1 cellular context compared by ENCODE assay signal in genomic region chr4:6892190-6892908, GRCh38.
A peak's percentile ranks its signal among the peaks of the same experiment; 100 is the strongest.
TF ChIP-seq lines count a peak whose summit lies in the region.

No MANE protein-coding gene starts in this region.

TF ChIP-seq in K562, 482 proteins besides CTCF, POLR2A, EP300 and RAD21 (continued from another document and continues in another):
- peak; percentile 97 for TF ChIP-seq TCF7 (IDR thresholded peaks at IDR 0.05; ENCODE audit: borderline replicate concordance)
- no peak for TF ChIP-seq PHF21A (IDR thresholded peaks at IDR 0.05; ENCODE audit: borderline replicate concordance, low read depth)
- peak; percentile 44 to 77; a peak in 3 of 4 replicates for TF ChIP-seq MAZ (CRISPR knock-in tag; conservative IDR thresholded peaks at IDR 0.05 in 1 of 2, IDR thresholded peaks at IDR 0.05 in 1 of 2)
- TF ChIP-seq EGR1 (conservative IDR thresholded peaks at IDR 0.05) = no peak
- no peak for TF ChIP-seq NFATC3 (IDR thresholded peaks at IDR 0.05)
- TF ChIP-seq POLR2G (IDR thresholded peaks at IDR 0.05; ENCODE audit: low read depth, low read length) = peak; percentile 65
- peak; percentile 39; the same call in 1 of the 2 replicates for TF ChIP-seq CREB1 (IDR thresholded peaks at IDR 0.05)
- TF ChIP-seq CREB1 (CRISPR knock-in tag; IDR thresholded peaks at IDR 0.05) = peak; percentile 41; the same call in 1 of the 2 replicates
- peak; percentile 97 for TF ChIP-seq ZBTB7A (IDR thresholded peaks at IDR 0.05; ENCODE audit: borderline replicate concordance, control insufficient read depth, low read depth, low read length)
- TF ChIP-seq NFIX (CRISPR knock-in tag; IDR thresholded peaks at IDR 0.05; ENCODE audit: low read depth) = no peak
- TF ChIP-seq ZNF408 (CRISPR knock-in tag; IDR thresholded peaks at IDR 0.05; ENCODE audit: low read depth) = no peak
- peak; percentile 59 for TF ChIP-seq SMAD4 (CRISPR knock-in tag; conservative IDR thresholded peaks at IDR 0.05)
- TF ChIP-seq ZNF282 (CRISPR knock-in tag; IDR thresholded peaks at IDR 0.05) = no peak
- peak in 1 of 2 experiments; percentile 33; a peak in 1 of 4 replicates for TF ChIP-seq SRF (CRISPR knock-in tag; IDR thresholded peaks at IDR 0.05)
- TF ChIP-seq LEF1 (IDR thresholded peaks at IDR 0.05) = peak; percentile 93
- peak; percentile 64 for TF ChIP-seq MEIS2 (IDR thresholded peaks at IDR 0.05; ENCODE audit: partially characterized antibody)
- TF ChIP-seq NFRKB (IDR thresholded peaks at IDR 0.05; ENCODE audit: low read depth) = no peak
- peak; percentile 80 for TF ChIP-seq PRDM10 (IDR thresholded peaks at IDR 0.05; ENCODE audit: partially characterized antibody)
- TF ChIP-seq ZKSCAN1 (IDR thresholded peaks at IDR 0.05; ENCODE audit: low read depth, low read length) = 0 out of 2 replicates have a peak, but pooled peaks have one; percentile 30
- no peak for TF ChIP-seq SUPT5H (IDR thresholded peaks at IDR 0.05)
- peak; percentile 57 for TF ChIP-seq SMARCA4 (IDR thresholded peaks at IDR 0.05)
- TF ChIP-seq THRA (IDR thresholded peaks at IDR 0.05) = no peak
- no peak for TF ChIP-seq ATF1 (CRISPR knock-in tag; IDR thresholded peaks at IDR 0.05)
- peak; percentile 75 for TF ChIP-seq ATF1 (tag; IDR thresholded peaks at IDR 0.05)
- TF ChIP-seq GABPB1 (CRISPR knock-in tag; IDR thresholded peaks at IDR 0.05) = peak; percentile 53
- TF ChIP-seq SFPQ (IDR thresholded peaks at IDR 0.05; ENCODE audit: low read depth, low read length) = no peak
- peak; percentile 57; the same call in 1 of the 2 replicates for TF ChIP-seq TOE1 (IDR thresholded peaks at IDR 0.05; ENCODE audit: borderline replicate concordance)
- TF ChIP-seq TOE1 (CRISPR knock-in tag; IDR thresholded peaks at IDR 0.05; ENCODE audit: borderline replicate concordance, low read depth) = no peak
- 0 out of 2 replicates have a peak, but pooled peaks have one; percentile 28 for TF ChIP-seq TRIM28 (IDR thresholded peaks at IDR 0.05)
- peak; percentile 35 for TF ChIP-seq NEUROD1 (IDR thresholded peaks at IDR 0.05; ENCODE audit: borderline replicate concordance, low read depth, low read length, partially characterized antibody)
- TF ChIP-seq ATF7 (IDR thresholded peaks at IDR 0.05) = peak; percentile 65; the same call in 1 of the 2 replicates
- TF ChIP-seq ZC3H11A (IDR thresholded peaks at IDR 0.05; ENCODE audit: low read depth, low read length) = no peak
- no peak for TF ChIP-seq HNRNPUL1 (IDR thresholded peaks at IDR 0.05; ENCODE audit: low read length)
- no peak for TF ChIP-seq SRSF1 (IDR thresholded peaks at IDR 0.05; ENCODE audit: low read depth, low read length)
- no peak for TF ChIP-seq TAF9B (IDR thresholded peaks at IDR 0.05; ENCODE audit: partially characterized antibody)
- TF ChIP-seq MTA1 (IDR thresholded peaks at IDR 0.05; ENCODE audit: borderline replicate concordance) = peak; percentile 42; the same call in 1 of the 2 replicates
- peak; percentile 72; the same call in 1 of the 2 replicates for TF ChIP-seq CBX1 (IDR thresholded peaks at IDR 0.05; ENCODE audit: low read depth)
- TF ChIP-seq SMC3 (conservative IDR thresholded peaks at IDR 0.05; ENCODE audit: insufficient read depth, low read depth, low read length) = peak; percentile 30; the same call in 1 of the 2 replicates
- TF ChIP-seq CGGBP1 (CRISPR knock-in tag; IDR thresholded peaks at IDR 0.05) = no peak
- TF ChIP-seq ZBTB17 (CRISPR knock-in tag; IDR thresholded peaks at IDR 0.05) = 0 out of 2 replicates have a peak, but pooled peaks have one; percentile 27
- TF ChIP-seq U2AF2 (optimal IDR thresholded peaks at IDR 0.05; ENCODE audit: low read depth, low read length) = no peak
- TF ChIP-seq THAP7 (CRISPR knock-in tag; IDR thresholded peaks at IDR 0.05) = no peak
- peak; percentile 31; the same call in 1 of the 2 replicates for TF ChIP-seq TCF3 (CRISPR knock-in tag; IDR thresholded peaks at IDR 0.05)
- no peak for TF ChIP-seq ZNF311 (CRISPR knock-in tag; IDR thresholded peaks at IDR 0.05)
- TF ChIP-seq ESRRA (IDR thresholded peaks at IDR 0.05; ENCODE audit: borderline replicate concordance, low read depth) = peak; percentile 70; the same call in 1 of the 2 replicates
- TF ChIP-seq ZNF764 (CRISPR knock-in tag; IDR thresholded peaks at IDR 0.05; ENCODE audit: low read depth) = no peak
- TF ChIP-seq SP1 (CRISPR knock-in tag; IDR thresholded peaks at IDR 0.05) = peak; percentile 68; the same call in 1 of the 2 replicates
- peak in 1 of 3 experiments; percentile 72; a peak in 2 of 6 replicates for TF ChIP-seq ZBTB11 (CRISPR knock-in tag; IDR thresholded peaks at IDR 0.05)
- no peak for TF ChIP-seq HOMEZ (CRISPR knock-in tag; IDR thresholded peaks at IDR 0.05)
- peak; percentile 69; the same call in 1 of the 2 replicates for TF ChIP-seq ZNF24 (IDR thresholded peaks at IDR 0.05)
- TF ChIP-seq CBX5 (IDR thresholded peaks at IDR 0.05; ENCODE audit: borderline replicate concordance, low read depth) = 0 out of 2 replicates have a peak, but pooled peaks have one; percentile 33
- no peak for TF ChIP-seq MXI1 (IDR thresholded peaks at IDR 0.05; ENCODE audit: low read depth, low read length)
- peak; percentile 32 for TF ChIP-seq HMGN3 (IDR thresholded peaks at IDR 0.05; ENCODE audit: borderline replicate concordance, extremely low read depth, insufficient read length, low read depth, low read length)
- TF ChIP-seq YY1 (IDR thresholded peaks at IDR 0.05; ENCODE audit: borderline replicate concordance in 1 of 3, control insufficient read depth in 1 of 3, extremely low read depth in 1 of 3, insufficient read depth in 3 of 3, insufficient read length in 1 of 3, insufficient replicate concordance in 2 of 3, low read depth in 1 of 3, low read length in 2 of 3) = peak in 1 of 3 experiments; percentile 12
- peak; percentile 82 for TF ChIP-seq C11orf30 (IDR thresholded peaks at IDR 0.05; ENCODE audit: low read depth)
- TF ChIP-seq GTF2F1 (IDR thresholded peaks at IDR 0.05; ENCODE audit: low read depth, low read length) = no peak
- no peak for TF ChIP-seq HDAC3 (IDR thresholded peaks at IDR 0.05; ENCODE audit: borderline replicate concordance, partially characterized antibody)
- TF ChIP-seq KAT7 (CRISPR knock-in tag; IDR thresholded peaks at IDR 0.05; ENCODE audit: borderline replicate concordance) = no peak; the same call in 1 of the 2 replicates
- TF ChIP-seq CSDE1 (IDR thresholded peaks at IDR 0.05) = no peak
- TF ChIP-seq MTA3 (IDR thresholded peaks at IDR 0.05; ENCODE audit: borderline replicate concordance) = peak; percentile 45; the same call in 1 of the 2 replicates
- no peak for TF ChIP-seq BDP1 (IDR thresholded peaks at IDR 0.05; ENCODE audit: insufficient read depth, insufficient read length)
- TF ChIP-seq ZNF76 (CRISPR knock-in tag; IDR thresholded peaks at IDR 0.05; ENCODE audit: borderline replicate concordance) = no peak
